Comparison of ENCODE assay signal across 19 cellular contexts in genomic region chr20:4959582-4959981, GRCh38. TPM values are rescaled to one million over a fixed set of nuclear protein-coding genes. Genes with fewer than 3 reads are reported as not detected.
A peak's percentile ranks its signal among the peaks of the same experiment; 100 is the strongest.
DNase-seq lines count a peak whose midpoint lies in the region; ATAC-seq and TF ChIP-seq lines count a peak whose summit lies in the region.
"Had no signal": no experiment of that assay in that cellular context is flagged by ENCODE, and none has a peak within 500 bp of the region (broad histone marks: within the 10 kb centered on the region; RNA-seq: fewer than 3 reads in every experiment).

No MANE protein-coding gene starts in this region.

- TF ChIP-seq POLR2A in NB4 (IDR thresholded peaks at IDR 0.05; ENCODE audit: extremely low read depth, insufficient read length): no peak

- H3K9me3 ChIP-seq in left lung: no peaks in the 10 kb centered on the region
- H3K9me3 ChIP-seq: sigmoid colon had no signal

- TF ChIP-seq CTCF in NB4 (IDR thresholded peaks at IDR 0.05; ENCODE audit: low read depth, low read length) (no peak), brain microvascular endothelial cell (IDR thresholded peaks at IDR 0.05; ENCODE audit: low read depth, low read length, missing control alignments) (no peak), left lung (IDR thresholded peaks at IDR 0.05) (no peak)

- intact Hi-C loops in left lung (cut with DNase I): loop anchor here in 1 of 2 donors (10.0 kb wide), 1 partner anchor 145 kb away; no protein-coding TSS in a partner anchor

- peaks cover 12 to 38% of the 10 kb centered on the region in 2 donors for H3K4me1 ChIP-seq in left lung
- H3K4me1 ChIP-seq: sigmoid colon had no signal

- H3K4me3 ChIP-seq in NB4 (ENCODE audit: low read depth, low read length) (no peak overlapping the region), brain microvascular endothelial cell (ENCODE audit: low read depth, low read length) (no peak overlapping the region), left lung (no peak overlapping the region)
- H3K4me3 ChIP-seq: heart left ventricle, sigmoid colon had no signal

- H3K27me3 ChIP-seq in brain microvascular endothelial cell (replicated peaks): no peaks in the 10 kb centered on the region
- H3K27me3 ChIP-seq in left lung: no peaks in the 10 kb centered on the region
- H3K27me3 ChIP-seq: heart left ventricle, sigmoid colon had no signal

- peak overlapping the region; percentile 47 for H3K27ac Mint-ChIP-seq in stimulated activated naive B cell treated with anti-CD40 and anti-IgM and Interleukin-4, amounts not matched to agents 10 μg/mL and 1 μg/mL and 100 μg/mL, for 72 hours
- H3K27ac Mint-ChIP-seq in activated T-cell treated with anti-CD3 and anti-CD28 coated beads, Interleukin-2, amount 50 U/mL, for 24 hours: no peak overlapping the region
- H3K27ac Mint-ChIP-seq: B cell, T-cell had no signal

- peaks cover 14 to 32% of the 10 kb centered on the region in 2 donors for H3K36me3 Mint-ChIP-seq in stimulated activated naive B cell treated with anti-CD40 and anti-IgM and Interleukin-4, amounts not matched to agents 10 μg/mL and 1 μg/mL and 100 μg/mL, for 72 hours
- peaks cover 7% of the 10 kb centered on the region for H3K36me3 Mint-ChIP-seq in activated T-cell treated with anti-CD3 and anti-CD28 coated beads, Interleukin-2, amount 50 U/mL, for 24 hours (ENCODE audit: low read depth)
- H3K36me3 Mint-ChIP-seq: T-cell had no signal

- in situ Hi-C loops in brain microvascular endothelial cell (cut with HindIII; ENCODE audit: low pct_ligation_motif_present, low sequenced_read_pairs): no loop called here

- peak overlapping the region in 1 of 2 donors; percentile 11 for H3K4me3 Mint-ChIP-seq in stimulated activated naive B cell treated with anti-CD40 and anti-IgM and Interleukin-4, amounts not matched to agents 10 μg/mL and 1 μg/mL and 100 μg/mL, for 72 hours
- no peak overlapping the region for H3K4me3 Mint-ChIP-seq in activated T-cell treated with anti-CD3 and anti-CD28 coated beads, Interleukin-2, amount 50 U/mL, for 24 hours
- H3K4me3 Mint-ChIP-seq: B cell, T-cell had no signal

- peaks cover 28 to 42% of the 10 kb centered on the region in 2 donors for H3K4me1 Mint-ChIP-seq in stimulated activated naive B cell treated with anti-CD40 and anti-IgM and Interleukin-4, amounts not matched to agents 10 μg/mL and 1 μg/mL and 100 μg/mL, for 72 hours
- peaks cover 23% of the 10 kb centered on the region for H3K4me1 Mint-ChIP-seq in activated T-cell treated with anti-CD3 and anti-CD28 coated beads, Interleukin-2, amount 50 U/mL, for 24 hours (ENCODE audit: low read depth)

- no peaks in the 10 kb centered on the region for H3K27me3 Mint-ChIP-seq in stimulated activated naive B cell treated with anti-CD40 and anti-IgM and Interleukin-4, amounts not matched to agents 10 μg/mL and 1 μg/mL and 100 μg/mL, for 72 hours
- H3K27me3 Mint-ChIP-seq in activated T-cell treated with anti-CD3 and anti-CD28 coated beads, Interleukin-2, amount 50 U/mL, for 24 hours: no peaks in the 10 kb centered on the region
- H3K27me3 Mint-ChIP-seq: B cell, T-cell had no signal

- H3K36me3 ChIP-seq in brain microvascular endothelial cell (replicated peaks) (no peaks in the 10 kb centered on the region), left lung (no peaks in the 10 kb centered on the region)
- H3K36me3 ChIP-seq: heart left ventricle, sigmoid colon had no signal

- DNase-seq in HS-27A (ENCODE audit: low read depth) (peak; percentile 20), NB4 (ENCODE audit: low read depth) (peak; percentile 91), brain microvascular endothelial cell (peak; percentile 40), RKO (ENCODE audit: low spot score) (no peak), left lung (no peak)
- DNase-seq in stimulated activated naive B cell treated with anti-CD40 and anti-IgM and Interleukin-4, amounts not matched to agents 10 μg/mL and 1 μg/mL and 100 μg/mL, for 72 hours: no peak
- DNase-seq in activated T-cell treated with anti-CD3 and anti-CD28 coated beads, Interleukin-2, amount 50 U/mL, for 24 hours: no peak
- DNase-seq: activated CD4-positive, alpha-beta T cell treated with anti-CD3 and anti-CD28 coated beads, Interleukin-2, amount 50 U/mL, for 1 hour; COR-L47; H7; heart left ventricle; left ventricle myocardium superior; NCI-H1048; NCI-H2081; NCI-H446 treated with DMSO at 0.1 percent for 48 hours; sigmoid colon; stimulated activated naive CD4-positive, alpha-beta T cell; T-cell had no signal

- H3K9me3 Mint-ChIP-seq in stimulated activated naive B cell treated with anti-CD40 and anti-IgM and Interleukin-4, amounts not matched to agents 10 μg/mL and 1 μg/mL and 100 μg/mL, for 72 hours: no peaks in the 10 kb centered on the region
- H3K9me3 Mint-ChIP-seq in activated T-cell treated with anti-CD3 and anti-CD28 coated beads, Interleukin-2, amount 50 U/mL, for 24 hours: no peaks in the 10 kb centered on the region
- H3K9me3 Mint-ChIP-seq: T-cell had no signal

- ATAC-seq in stimulated activated naive B cell treated with anti-CD40 and anti-IgM and Interleukin-4, amounts not matched to agents 10 μg/mL and 1 μg/mL and 100 μg/mL, for 72 hours (replicated peaks): no peak
- no peak for ATAC-seq in left lung
- ATAC-seq: left ventricle myocardium superior, T-cell had no signal

- H3K27ac ChIP-seq in brain microvascular endothelial cell: no peak overlapping the region
- H3K27ac ChIP-seq in left lung: no peak overlapping the region
- H3K27ac ChIP-seq: heart left ventricle, sigmoid colon had no signal

RNA-seq across cellular contexts. Expression of gene SLC23A2, which starts 41.7 kb away (rescaled TPM):
- 10 to 100 TPM; 15.8 to 27.1 TPM for total RNA-seq in left lung

Comparison
In these comparisons a context has a peak if more than half of its experiments do, and no peak if none do; other contexts are left out.
1. DNase-seq: peak in HS-27A (single experiment), NB4 (single experiment) and brain microvascular endothelial cell (single experiment); none in stimulated activated naive B cell treated with anti-CD40 and anti-IgM and Interleukin-4, amounts not matched to agents 10 μg/mL and 1 μg/mL and 100 μg/mL, for 72 hours (single experiment), RKO (single experiment), activated T-cell treated with anti-CD3 and anti-CD28 coated beads, Interleukin-2, amount 50 U/mL, for 24 hours (single experiment) and left lung (0 of 2).